15 cellular contexts compared by ENCODE assay signal in genomic region chr5:39517800-39518199, GRCh38.
DNase-seq lines count a peak whose midpoint lies in the region; ATAC-seq, FAIRE-seq and TF ChIP-seq lines count a peak whose summit lies in the region.
"Had no signal": no experiment of that assay in that cellular context is flagged by ENCODE, and none has a peak within 500 bp of the region (broad histone marks: within the 10 kb centered on the region; RNA-seq: fewer than 3 reads in every experiment).

No MANE protein-coding gene starts in this region.

- FAIRE-seq in endothelial cell of umbilical vein (lab: Jason Lieb, UNC) = no peak

- POLR2A ChIA-PET in PC-3 (lab: Charles Lee; ENCODE audit: unreplicated experiment) (no interaction called here), endothelial cell of umbilical vein (lab: Charles Lee) (interaction anchor here (1.4 to 2.5 kb wide), 3 partner anchors 15 to 94 kb away, joined by 4 to 21 read pairs (median 5); partner anchors contain the start of gene DAB2)

- H3K9me3 Mint-ChIP-seq in endothelial cell (ENCODE audit: unreplicated experiment) = no peaks in the 10 kb centered on the region

- H3K4me1 Mint-ChIP-seq in endothelial cell (ENCODE audit: unreplicated experiment) = peaks cover 3% of the 10 kb centered on the region
- H3K4me1 Mint-ChIP-seq: CD8-positive, alpha-beta memory T cell had no signal

- H3K36me3 Mint-ChIP-seq in endothelial cell (ENCODE audit: low read depth, unreplicated experiment) = no peaks in the 10 kb centered on the region
- H3K36me3 Mint-ChIP-seq: CD8-positive, alpha-beta memory T cell had no signal

- no peak overlapping the region for H3K4me3 Mint-ChIP-seq in endothelial cell (ENCODE audit: unreplicated experiment)
- H3K4me3 Mint-ChIP-seq: CD8-positive, alpha-beta memory T cell had no signal

- H3K4me1 ChIP-seq in PC-3 (ENCODE audit: insufficient read depth, low read length) = peaks cover 45% of the 10 kb centered on the region
- peaks cover 56% of the 10 kb centered on the region for H3K4me1 ChIP-seq in endothelial cell of umbilical vein (ENCODE audit: control insufficient read depth, extremely low read depth, insufficient read depth, low read length)

- H4K20me1 ChIP-seq in PC-3 (ENCODE audit: low read length) (no peaks in the 10 kb centered on the region), endothelial cell of umbilical vein (replicated peaks; ENCODE audit: control insufficient read depth, extremely low read depth, insufficient read depth, low read length) (no peaks in the 10 kb centered on the region)

- no peaks in the 10 kb centered on the region for H3K27me3 ChIP-seq in PC-3 (ENCODE audit: low read length)
- H3K27me3 ChIP-seq in endothelial cell of umbilical vein (ENCODE audit: control insufficient read depth in 2 of 2, insufficient read depth in 2 of 2, low read length in 2 of 2) = no peaks in the 10 kb centered on the region
- H3K27me3 ChIP-seq: right lobe of liver had no signal

- DNase-seq in Caki2 (ENCODE audit: low read depth) = peak; percentile 64
- DNase-seq in PC-3 = peak; percentile 94
- peak; percentile 67 for DNase-seq in endothelial cell of umbilical vein (ENCODE audit: low read depth, low spot score)
- DNase-seq in non-pigmented ciliary epithelial cell (ENCODE audit: low read depth) = peak; percentile 83
- no peak for DNase-seq in superior temporal gyrus (ENCODE audit: extremely low spot score)
- DNase-seq in endothelial cell (ENCODE audit: low spot score) = no peak
- DNase-seq: activated CD4-positive, alpha-beta T cell treated with anti-CD3 and anti-CD28 coated beads for 4 hours; activated gamma-delta T cell; CD8-positive, alpha-beta memory T cell; mucosa of descending colon; NCI-H526 treated with DMSO at 0.1 percent for 48 hours; right lobe of liver had no signal

- TF ChIP-seq CTCF in PC-3 (conservative IDR thresholded peaks at IDR 0.05; ENCODE audit: low read depth, low read length) (no peak), endothelial cell of umbilical vein (IDR thresholded peaks at IDR 0.05; ENCODE audit: extremely low read depth in 1 of 2, insufficient read depth in 1 of 2, low read depth in 1 of 2, low read length in 2 of 2) (no peak), endothelial cell (IDR thresholded peaks at IDR 0.05; ENCODE audit: unreplicated experiment) (no peak)

- H3K9ac ChIP-seq in PC-3 (ENCODE audit: low read length) (no peak overlapping the region), endothelial cell of umbilical vein (replicated peaks; ENCODE audit: extremely low read depth, insufficient read depth, low read length) (peak overlapping the region; percentile 32)

- H3K9me3 ChIP-seq in PC-3 (ENCODE audit: low read length) (no peaks in the 10 kb centered on the region), endothelial cell of umbilical vein (replicated peaks; ENCODE audit: control insufficient read depth, insufficient read depth, low read length) (no peaks in the 10 kb centered on the region)
- H3K9me3 ChIP-seq: mucosa of descending colon, right lobe of liver had no signal

- no peaks in the 10 kb centered on the region for H3K79me2 ChIP-seq in PC-3 (ENCODE audit: low read length)
- H3K79me2 ChIP-seq in endothelial cell of umbilical vein (ENCODE audit: control insufficient read depth, insufficient read depth, low read length) = no peaks in the 10 kb centered on the region

- H3K27ac ChIP-seq in PC-3 (ENCODE audit: low read length) (no peak overlapping the region), endothelial cell of umbilical vein (ENCODE audit: insufficient read depth, low read depth, low read length) (peak overlapping the region; percentile 54)
- H3K27ac ChIP-seq: right lobe of liver had no signal

- intact Hi-C loops in PC-3 (cut with micrococcal nuclease) (no loop called here), endothelial cell of umbilical vein (cut with micrococcal nuclease) (no loop called here)

- no peak overlapping the region for H3K27ac Mint-ChIP-seq in endothelial cell (ENCODE audit: unreplicated experiment)
- H3K27ac Mint-ChIP-seq: CD8-positive, alpha-beta memory T cell had no signal

- H3K36me3 ChIP-seq in PC-3 (ENCODE audit: low read depth, low read length) (no peaks in the 10 kb centered on the region), endothelial cell of umbilical vein (ENCODE audit: control insufficient read depth in 2 of 2, extremely low read depth in 1 of 2, insufficient read depth in 2 of 2, low read length in 2 of 2) (no peaks in the 10 kb centered on the region)
- H3K36me3 ChIP-seq: right lobe of liver had no signal

- H3K4me2 ChIP-seq in PC-3 (ENCODE audit: low read length) (peak overlapping the region; percentile 2; the same call in 1 of the 2 replicates), endothelial cell of umbilical vein (ENCODE audit: insufficient read depth, low read length) (peak overlapping the region; percentile 13)

- H3K27me3 Mint-ChIP-seq in endothelial cell (ENCODE audit: unreplicated experiment) = no peaks in the 10 kb centered on the region

- dilution Hi-C loops in endothelial cell of umbilical vein (cut with MboI; ENCODE audit: extremely low pct_ligation_motif_present, low sequenced_read_pairs) = no loop called here

- H3K9me1 ChIP-seq in endothelial cell of umbilical vein (replicated peaks; ENCODE audit: control insufficient read depth, extremely low read depth, insufficient read depth, low read length) = no peaks in the 10 kb centered on the region

- H3K9me2 ChIP-seq in PC-3 (replicated peaks; ENCODE audit: low read length) = no peaks in the 10 kb centered on the region

- H3F3A ChIP-seq in PC-3 (ENCODE audit: low read length, unreplicated experiment) = no peaks in the 10 kb centered on the region

- no peak for TF ChIP-seq POLR2A in endothelial cell of umbilical vein (IDR thresholded peaks at IDR 0.05; ENCODE audit: low read depth, low read length)

- in situ Hi-C loops in Caki2 (cut with HindIII; ENCODE audit: low pct_unique_long_range_greater_than_20kb, low sequenced_read_pairs) = no loop called here

- ATAC-seq in PC-3 = peak; percentile 75
- no peak for ATAC-seq in HG03045 (IDR thresholded peaks at IDR 0.05; ENCODE audit: unreplicated experiment)
- no peak for ATAC-seq in GM19023 (IDR thresholded peaks at IDR 0.05; ENCODE audit: unreplicated experiment)
- ATAC-seq: mucosa of descending colon, right lobe of liver had no signal

- H3K4me3 ChIP-seq in PC-3 (ENCODE audit: low read length) (no peak overlapping the region), endothelial cell of umbilical vein (replicated peaks in 1 of 3; ENCODE audit: insufficient read depth in 1 of 3, low read depth in 1 of 3, low read length in 3 of 3) (no peak overlapping the region)
- H3K4me3 ChIP-seq: coronary artery, mucosa of descending colon, right lobe of liver had no signal

- CTCF ChIA-PET in PC-3 (lab: Charles Lee) (interaction anchor here (1.0 kb wide), 1 partner anchor 93 kb away, joined by 3 read pairs; no protein-coding TSS in a partner anchor), endothelial cell of umbilical vein (lab: Charles Lee) (interaction anchor here (1.0 to 4.9 kb wide), 7 partner anchors 9 to 142 kb away, joined by 4 to 41 read pairs (median 22); partner anchors contain the start of gene DAB2)

- no peak overlapping the region for H2AFZ ChIP-seq in PC-3 (ENCODE audit: low read length)
- no peak overlapping the region for H2AFZ ChIP-seq in endothelial cell of umbilical vein (ENCODE audit: low read depth, low read length)

- BruUV-seq in PC-3 (replicated peaks; lab: Mats Ljungman, UMichigan) (no TSS peak), endothelial cell of umbilical vein (replicated peaks; lab: Mats Ljungman, UMichigan) (no TSS peak)

TF ChIP-seq in endothelial cell of umbilical vein, 7 proteins besides CTCF, POLR2A, EP300 and RAD21:
- TF ChIP-seq POLR2AphosphoS5 (IDR thresholded peaks at IDR 0.05; ENCODE audit: insufficient read depth, low read depth, low read length) (peak; percentile 48), JUN (IDR thresholded peaks at IDR 0.05; ENCODE audit: borderline replicate concordance, insufficient read depth, insufficient read length, low read depth) (peak; percentile 81), GATA2 (IDR thresholded peaks at IDR 0.05; ENCODE audit: insufficient read depth, insufficient read length, low read depth, low read length) (peak; percentile 74), FOS (IDR thresholded peaks at IDR 0.05; ENCODE audit: borderline replicate concordance, insufficient read depth, low read length) (peak; percentile 79), EZH2 (IDR thresholded peaks at IDR 0.05; ENCODE audit: borderline replicate concordance, low read depth, low read length, severe bottlenecking) (no peak), MYC (IDR thresholded peaks at IDR 0.05; ENCODE audit: low read depth, low read length) (no peak)
- TF ChIP-seq, protein P1, sequence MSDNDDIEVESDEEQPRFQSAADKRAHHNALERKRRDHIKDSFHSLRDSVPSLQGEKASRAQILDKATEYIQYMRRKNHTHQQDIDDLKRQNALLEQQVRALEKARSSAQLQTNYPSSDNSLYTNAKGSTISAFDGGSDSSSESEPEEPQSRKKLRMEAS (IDR thresholded peaks at IDR 0.05; ENCODE audit: insufficient read depth, insufficient read length) = no peak

Comparison
In these comparisons a context has a peak if more than half of its experiments do, and no peak if none do; other contexts are left out.
1. DNase-seq: peak in Caki2 (single experiment), PC-3 (single experiment), endothelial cell of umbilical vein (single experiment) and non-pigmented ciliary epithelial cell (single experiment); none in superior temporal gyrus (single experiment) and endothelial cell (single experiment).